Comparison of ENCODE assay signal across 8 cellular contexts in the genomic region with DNA sequence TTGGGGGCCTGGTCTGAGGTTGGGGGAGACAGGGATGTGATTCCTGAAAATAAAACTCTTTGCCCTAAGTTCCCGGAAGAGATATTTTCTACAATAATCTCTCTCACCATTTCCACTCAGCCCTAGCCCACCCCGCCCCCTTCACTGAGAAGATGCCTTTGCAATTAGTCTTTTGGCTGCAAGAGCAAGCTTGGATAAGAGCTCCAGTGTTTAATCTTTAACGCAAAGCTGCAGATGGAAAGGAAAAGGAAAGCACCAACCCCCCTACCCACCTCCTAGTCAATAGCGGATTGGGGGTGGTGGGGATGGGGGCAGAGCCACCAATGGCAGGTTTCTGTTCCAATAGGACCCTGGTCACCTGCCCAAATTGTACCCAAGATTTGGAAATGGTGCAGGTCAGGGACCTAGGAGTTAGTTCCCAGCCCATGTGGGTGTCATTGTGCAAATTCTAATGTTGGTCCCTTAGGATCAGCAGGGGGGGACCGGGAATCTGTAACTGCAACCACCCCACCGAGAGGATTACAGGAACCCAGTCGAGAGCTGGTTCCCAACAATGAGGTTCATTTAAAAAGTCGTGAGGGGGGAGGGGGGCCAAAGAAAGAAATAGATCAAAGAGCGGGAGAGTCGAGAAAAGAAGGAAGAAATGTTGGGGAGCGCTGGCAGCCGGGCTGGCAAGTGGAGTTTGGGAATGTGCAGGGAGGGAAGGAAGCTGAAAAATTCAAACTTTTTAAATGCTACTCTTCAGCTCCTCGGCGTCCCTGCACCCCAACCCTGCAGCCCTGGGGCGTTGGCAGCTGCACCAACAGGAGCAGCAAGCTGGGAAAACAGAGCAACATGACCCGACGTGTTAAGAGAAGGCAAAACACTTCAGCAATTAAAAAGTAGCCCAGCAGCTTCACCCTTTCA. TPM values are rescaled to one million over a fixed set of nuclear protein-coding genes. Genes with fewer than 3 reads are reported as not detected.
DNase-seq lines count a peak whose midpoint lies in the region; ATAC-seq, FAIRE-seq and TF ChIP-seq lines count a peak whose summit lies in the region.

No MANE protein-coding gene starts in this region.

- H3K9me3 ChIP-seq in CD4-positive, CD25-positive, alpha-beta regulatory T cell (ENCODE audit: control insufficient read depth in 2 of 2, low read length in 2 of 2): no peaks in the 10 kb centered on the region
- H3K9me3 ChIP-seq in HUES64 (ENCODE audit: insufficient read depth, low read depth, low read length) (no peaks in the 10 kb centered on the region), astrocyte (ENCODE audit: insufficient read depth, low read depth, low read length) (no peaks in the 10 kb centered on the region), stomach (no peaks in the 10 kb centered on the region)

- peaks cover 6 to 51% (median 36%) of the 10 kb centered on the region in 4 donors for H3K4me1 Mint-ChIP-seq in CD4-positive, CD25-positive, alpha-beta regulatory T cell
- H3K4me1 Mint-ChIP-seq in astrocyte (ENCODE audit: low read depth, unreplicated experiment): peaks cover 31% of the 10 kb centered on the region

- no peaks in the 10 kb centered on the region for H3K27me3 ChIP-seq in CD4-positive, CD25-positive, alpha-beta regulatory T cell (ENCODE audit: control insufficient read depth, insufficient read depth, low read length)
- H3K27me3 ChIP-seq in HUES64 (ENCODE audit: insufficient read depth, low read length) (no peaks in the 10 kb centered on the region), astrocyte (ENCODE audit: insufficient read depth, low read length) (no peaks in the 10 kb centered on the region), stomach (no peaks in the 10 kb centered on the region)

- H3K4me3 Mint-ChIP-seq in CD4-positive, CD25-positive, alpha-beta regulatory T cell: peak overlapping the region; percentile 95 to 100 (median 98)
- H3K4me3 Mint-ChIP-seq in astrocyte (ENCODE audit: unreplicated experiment): peak overlapping the region; percentile 93

- H3K9me3 Mint-ChIP-seq in CD4-positive, CD25-positive, alpha-beta regulatory T cell: peaks cover 0 to 5% (median 0%) of the 10 kb centered on the region in 7 donors
- H3K9me3 Mint-ChIP-seq in astrocyte (ENCODE audit: unreplicated experiment): peaks cover 2% of the 10 kb centered on the region

- H3K9ac ChIP-seq in HUES64 (ENCODE audit: low read depth, low read length) (peak overlapping the region; percentile 97), astrocyte (ENCODE audit: low read length) (peak overlapping the region; percentile 99)

- no peak for TF ChIP-seq EP300 in stomach (IDR thresholded peaks at IDR 0.05)

- peak overlapping the region; percentile 90 for H3K4me2 ChIP-seq in astrocyte (ENCODE audit: low read length)

- peaks cover 44% of the 10 kb centered on the region for H4K20me1 ChIP-seq in astrocyte (ENCODE audit: insufficient read depth, low read length)

- peak overlapping the region; percentile 96 to 100 (median 100) for H3K27ac Mint-ChIP-seq in CD4-positive, CD25-positive, alpha-beta regulatory T cell
- peak overlapping the region; percentile 60 for H3K27ac Mint-ChIP-seq in astrocyte (ENCODE audit: unreplicated experiment)

- H3K36me3 ChIP-seq in CD4-positive, CD25-positive, alpha-beta regulatory T cell (ENCODE audit: control insufficient read depth, insufficient read depth, low read length): peaks cover 25% of the 10 kb centered on the region
- H3K36me3 ChIP-seq in HUES64 (ENCODE audit: insufficient read depth, low read length): peaks cover 42% of the 10 kb centered on the region
- H3K36me3 ChIP-seq in astrocyte (ENCODE audit: insufficient read depth, low read length): peaks cover 12% of the 10 kb centered on the region
- H3K36me3 ChIP-seq in stomach: peaks cover 33 to 58% (median 38%) of the 10 kb centered on the region in 4 donors

- peaks cover 60% of the 10 kb centered on the region for H3K4me1 ChIP-seq in CD4-positive, CD25-positive, alpha-beta regulatory T cell (ENCODE audit: control insufficient read depth, insufficient read depth, low read length, poor library complexity, severe bottlenecking)
- H3K4me1 ChIP-seq in HUES64 (ENCODE audit: insufficient read depth, low read length) (peaks cover 14% of the 10 kb centered on the region), astrocyte (ENCODE audit: insufficient read depth, low read length) (peaks cover 44% of the 10 kb centered on the region), stomach (peaks cover 13 to 50% (median 42%) of the 10 kb centered on the region in 4 donors)

- intact Hi-C loops in stomach (cut with DNase I; ENCODE audit: low total_unique reads): no loop called here

- WGBS in HUES64: under 1% methylated on average over 16 of the region's 17 CpGs
- WGBS in stomach, 5 donors: 0 to 1% (median 1%) methylated on average over 17 of the region's 17 CpGs

- H3K27me3 Mint-ChIP-seq in CD4-positive, CD25-positive, alpha-beta regulatory T cell: peaks cover 26% of the 10 kb centered on the region
- H3K27me3 Mint-ChIP-seq in astrocyte (ENCODE audit: low read depth, unreplicated experiment): no peaks in the 10 kb centered on the region

- peaks cover 53% of the 10 kb centered on the region for H3K79me2 ChIP-seq in astrocyte (ENCODE audit: insufficient read depth, low read length)

- FAIRE-seq in astrocyte (lab: Jason Lieb, UNC): no peak

- TF ChIP-seq CTCF in astrocyte (IDR thresholded peaks at IDR 0.05; ENCODE audit: insufficient read depth, low read depth, low read length) (no peak), stomach (IDR thresholded peaks at IDR 0.05) (no peak)

- TF ChIP-seq POLR2A in stomach (IDR thresholded peaks at IDR 0.05): no peak

- H3K36me3 Mint-ChIP-seq in CD4-positive, CD25-positive, alpha-beta regulatory T cell: peaks cover 41% of the 10 kb centered on the region
- H3K36me3 Mint-ChIP-seq in astrocyte (ENCODE audit: low read depth, unreplicated experiment): peaks cover 12% of the 10 kb centered on the region

- ATAC-seq in CD4-positive, CD25-positive, alpha-beta regulatory T cell (ENCODE audit: low read depth in 2 of 2): no peak
- ATAC-seq in HG02938 (IDR thresholded peaks at IDR 0.05; ENCODE audit: unreplicated experiment): no peak
- ATAC-seq in HG03095 (IDR thresholded peaks at IDR 0.05; ENCODE audit: unreplicated experiment): no peak

- H3K4me3 ChIP-seq in CD4-positive, CD25-positive, alpha-beta regulatory T cell (ENCODE audit: low read depth, low read length): peak overlapping the region; percentile 99
- peak overlapping the region; percentile 98 for H3K4me3 ChIP-seq in HUES64 (ENCODE audit: low read length)
- H3K4me3 ChIP-seq in astrocyte (ENCODE audit: insufficient read depth, low read depth, low read length): peak overlapping the region; percentile 97
- H3K4me3 ChIP-seq in stomach: peak overlapping the region; percentile 81 to 92 (median 90)

- H2AFZ ChIP-seq in astrocyte (ENCODE audit: low read depth, low read length): no peak overlapping the region

- H3K27ac ChIP-seq in CD4-positive, CD25-positive, alpha-beta regulatory T cell (ENCODE audit: insufficient read depth, low read length, poor library complexity, severe bottlenecking): peak overlapping the region; percentile 99
- H3K27ac ChIP-seq in HUES64 (ENCODE audit: low read depth, low read length) (peak overlapping the region; percentile 100; the same call in 1 of the 2 replicates), astrocyte (ENCODE audit: low read depth, low read length) (peak overlapping the region; percentile 100), stomach (peak overlapping the region; percentile 86 to 100 (median 100))

- no peak for DNase-seq in CD4-positive, CD25-positive, alpha-beta regulatory T cell
- DNase-seq in astrocyte (ENCODE audit: low read depth) (no peak), kidney glomerular epithelial cell (lab: John Stamatoyannopoulos, UW) (peak; percentile 53), stomach (peak; percentile 27), SW480 (ENCODE audit: low spot score) (no peak)

RNA-seq across cellular contexts. Expression of gene ZFP36L1, which starts 1.5 kb away (rescaled TPM):
- 200 TPM for total RNA-seq in CD4-positive, CD25-positive, alpha-beta regulatory T cell
- 100 to 1,000 TPM in 2 of 4 donors, 10 to 100 TPM in 2; 78.5 to 116 (median 105) TPM for polyA plus RNA-seq in CD4-positive, CD25-positive, alpha-beta regulatory T cell
- polyA plus RNA-seq in HUES64 (2013, experiment 1 of 2): 74.6 TPM
- 98.9 TPM for polyA plus RNA-seq in HUES64 (2013, experiment 2 of 2)
- 210 and 219 TPM in 2 replicates for total RNA-seq in astrocyte
- total RNA-seq in stomach: 100 to 1,000 TPM in 4 of 5 donors, 10 to 100 TPM in 1; 44.4 to 655 (median 255) TPM
- 10 to 100 TPM; 64.0 to 80.1 (median 70.4) TPM for polyA plus RNA-seq in stomach

Comparison
In these comparisons a context has a peak if more than half of its experiments do, and no peak if none do; other contexts are left out.
1. DNase-seq: peak in kidney glomerular epithelial cell (single experiment) and stomach (single experiment); none in CD4-positive, CD25-positive, alpha-beta regulatory T cell (0 of 3), astrocyte (single experiment) and SW480 (single experiment).
2. Peak in every context shown above with its lines, with median percentiles within 50 percentile points of each other: H3K27ac ChIP-seq and H3K4me3 ChIP-seq.